ENCODE assay signal across 13 cellular contexts in genomic region chr12:15887043-15887817, GRCh38. TPM values are rescaled to one million over a fixed set of nuclear protein-coding genes. Genes with fewer than 3 reads are reported as not detected.
A peak's percentile ranks its signal among the peaks of the same experiment; 100 is the strongest.
DNase-seq lines count a peak whose midpoint lies in the region; ATAC-seq and TF ChIP-seq lines count a peak whose summit lies in the region.
"Had no signal": no experiment of that assay in that cellular context is flagged by ENCODE, and none has a peak within 500 bp of the region (broad histone marks: within the 10 kb centered on the region; RNA-seq: fewer than 3 reads in every experiment).

No MANE protein-coding gene starts in this region.

- H3K27me3 Mint-ChIP-seq in central memory CD8-positive, alpha-beta T cell: no peaks in the 10 kb centered on the region
- H3K27me3 Mint-ChIP-seq: activated B cell treated with CpG ODN at 0.5 μM for 24 hours had no signal

- H3K4me1 ChIP-seq in left ventricle myocardium inferior: peaks cover 77% of the 10 kb centered on the region
- H3K4me1 ChIP-seq in right atrium auricular region: peaks cover 0 to 31% of the 10 kb centered on the region in 2 donors
- H3K4me1 ChIP-seq in HEK293 (ENCODE audit: control insufficient read depth, insufficient read depth, low read length): peaks cover 17% of the 10 kb centered on the region
- H3K4me1 ChIP-seq in gastrocnemius medialis: peaks cover 41 to 46% of the 10 kb centered on the region in 2 donors
- peaks cover 3% of the 10 kb centered on the region; the same call in 1 of the 2 replicates for H3K4me1 ChIP-seq in BE2C

- H3K27me3 ChIP-seq in left ventricle myocardium inferior (ENCODE audit: low read depth): no peaks in the 10 kb centered on the region
- H3K27me3 ChIP-seq in right atrium auricular region: no peaks in the 10 kb centered on the region
- no peaks in the 10 kb centered on the region for H3K27me3 ChIP-seq in gastrocnemius medialis
- no peaks in the 10 kb centered on the region for H3K27me3 ChIP-seq in BE2C
- H3K27me3 ChIP-seq: dorsolateral prefrontal cortex had no signal

- H3K36me3 Mint-ChIP-seq in central memory CD8-positive, alpha-beta T cell (ENCODE audit: insufficient read depth): peaks cover 47% of the 10 kb centered on the region

- no peak overlapping the region for H3K4me3 Mint-ChIP-seq in central memory CD8-positive, alpha-beta T cell
- H3K4me3 Mint-ChIP-seq: activated B cell treated with CpG ODN at 0.5 μM for 24 hours; activated T-cell treated with anti-CD3 and anti-CD28 coated beads, Interleukin-2, amount 50 U/mL, for 4 hours had no signal

- DNase-seq in left ventricle myocardium inferior (no peak), right atrium auricular region (ENCODE audit: low spot score) (no peak), gastrocnemius medialis (no peak), T-helper 2 cell (no peak), GM19238 (ENCODE audit: insufficient read length, low spot score) (no peak), BE2C (no peak)
- DNase-seq in central memory CD8-positive, alpha-beta T cell (ENCODE audit: low spot score in 2 of 2): no peak
- DNase-seq: activated B cell treated with CpG ODN at 0.5 μM for 24 hours; activated T-cell treated with anti-CD3 and anti-CD28 coated beads, Interleukin-2, amount 50 U/mL, for 4 hours; dorsolateral prefrontal cortex; OCI-M1 had no signal

- intact Hi-C loops in left ventricle myocardium inferior (cut with micrococcal nuclease) (no loop called here), gastrocnemius medialis (cut with DNase I; ENCODE audit: low total_unique reads) (no loop called here)

- no peak for ATAC-seq in central memory CD8-positive, alpha-beta T cell (replicated peaks; ENCODE audit: extremely low read depth, poor library complexity, severe bottlenecking)
- ATAC-seq in gastrocnemius medialis: peak in 1 of 2 donors; percentile 59
- ATAC-seq: activated T-cell treated with anti-CD3 and anti-CD28 coated beads, Interleukin-2, amount 50 U/mL, for 4 hours had no signal

- H3K9me3 ChIP-seq in left ventricle myocardium inferior (replicated peaks) (no peaks in the 10 kb centered on the region), right atrium auricular region (no peaks in the 10 kb centered on the region), HEK293 (ENCODE audit: control insufficient read depth, insufficient read depth, low read depth, low read length) (no peaks in the 10 kb centered on the region), gastrocnemius medialis (no peaks in the 10 kb centered on the region), BE2C (no peaks in the 10 kb centered on the region)
- H3K9me3 ChIP-seq: thoracic aorta had no signal

- H3K27ac ChIP-seq in left ventricle myocardium inferior (replicated peaks): peak overlapping the region; percentile 42
- H3K27ac ChIP-seq in right atrium auricular region: peak overlapping the region in 1 of 2 donors; percentile 15
- no peak overlapping the region for H3K27ac ChIP-seq in HEK293 (ENCODE audit: extremely low read depth, low read depth, low read length)
- peak overlapping the region; percentile 3 to 57 (median 38) for H3K27ac ChIP-seq in gastrocnemius medialis
- H3K27ac ChIP-seq: dorsolateral prefrontal cortex, thoracic aorta had no signal

- in situ Hi-C loops in gastrocnemius medialis (cut with MboI; ENCODE audit: low sequenced_read_pairs in 4 of 4): loop anchor here in 2 of 4 donors (25.0 kb wide), 2 partner anchors 625 to 1100 kb away; no protein-coding TSS in a partner anchor

- H3K27ac Mint-ChIP-seq in central memory CD8-positive, alpha-beta T cell (ENCODE audit: low read depth): peak overlapping the region; percentile 56
- H3K27ac Mint-ChIP-seq: activated B cell treated with CpG ODN at 0.5 μM for 24 hours had no signal

- peaks cover 33% of the 10 kb centered on the region for H3K36me3 ChIP-seq in left ventricle myocardium inferior
- peaks cover 10% of the 10 kb centered on the region for H3K36me3 ChIP-seq in right atrium auricular region
- H3K36me3 ChIP-seq in HEK293 (ENCODE audit: control insufficient read depth in 2 of 2, insufficient read depth in 1 of 2, low read length in 2 of 2): peaks cover 29 to 64% of the 10 kb centered on the region in 2 experiments
- H3K36me3 ChIP-seq in gastrocnemius medialis: peaks cover 0 to 24% of the 10 kb centered on the region in 2 donors
- peaks cover 37% of the 10 kb centered on the region for H3K36me3 ChIP-seq in BE2C

- CTCF ChIA-PET in HEK293 (lab: Yijun Ruan, JAX): interaction anchor here (0.6 to 4.7 kb wide), 3 partner anchors 11 to 303 kb away, joined by 3 to 43 read pairs (median 3); no protein-coding TSS in a partner anchor

- peaks cover 53% of the 10 kb centered on the region for H3K4me1 Mint-ChIP-seq in central memory CD8-positive, alpha-beta T cell

- POLR2A ChIA-PET in HEK293 (lab: Yijun Ruan, JAX): no interaction called here

- no peaks in the 10 kb centered on the region for H3K9me3 Mint-ChIP-seq in central memory CD8-positive, alpha-beta T cell
- H3K9me3 Mint-ChIP-seq: activated B cell treated with CpG ODN at 0.5 μM for 24 hours; activated T-cell treated with anti-CD3 and anti-CD28 coated beads, Interleukin-2, amount 50 U/mL, for 4 hours had no signal

- no peak for TF ChIP-seq CTCF in left ventricle myocardium inferior (IDR thresholded peaks at IDR 0.05; ENCODE audit: borderline replicate concordance)
- no peak for TF ChIP-seq CTCF in right atrium auricular region (IDR thresholded peaks at IDR 0.05)
- no peak for TF ChIP-seq CTCF in HEK293 (tag by site-specific recombination; IDR thresholded peaks at IDR 0.05)
- TF ChIP-seq CTCF in gastrocnemius medialis (IDR thresholded peaks at IDR 0.05 in 4 of 5, conservative IDR thresholded peaks at IDR 0.05 in 1 of 5): no peak
- TF ChIP-seq CTCF in BE2C (IDR thresholded peaks at IDR 0.05; ENCODE audit: low read depth, low read length): no peak

- H3K4me3 ChIP-seq in left ventricle myocardium inferior (peak overlapping the region; percentile 10), right atrium auricular region (no peak overlapping the region), HEK293 (ENCODE audit: low read depth, low read length) (no peak overlapping the region), gastrocnemius medialis (no peak overlapping the region), BE2C (ENCODE audit: low read depth, low read length) (no peak overlapping the region)
- H3K4me3 ChIP-seq: thoracic aorta had no signal

- TF ChIP-seq POLR2A in gastrocnemius medialis (IDR thresholded peaks at IDR 0.05): no peak

TF ChIP-seq in HEK293, 187 proteins besides CTCF, POLR2A, EP300 and RAD21:
- TF ChIP-seq SETDB1 (IDR thresholded peaks at IDR 0.05; ENCODE audit: insufficient read length, low read length): no peak
- peak; percentile 6; the same call in 1 of the 2 replicates for TF ChIP-seq ZBTB8A (tag by site-specific recombination; IDR thresholded peaks at IDR 0.05)
- 0 out of 2 replicates have a peak, but pooled peaks have one; percentile 6 for TF ChIP-seq ZBTB17 (tag by site-specific recombination; IDR thresholded peaks at IDR 0.05)
- 0 out of 2 replicates have a peak, but pooled peaks have one; percentile 5 for TF ChIP-seq ZXDB (tag by site-specific recombination; IDR thresholded peaks at IDR 0.05)

RNA-seq across cellular contexts. Expression of gene STRAP, which starts 5.0 kb away (rescaled TPM):
- 130 TPM for total RNA-seq in left ventricle myocardium inferior
- total RNA-seq in right atrium auricular region: 10 to 100 TPM; 75.7 to 77.1 TPM
- 100 to 1,000 TPM in 3 of 4 donors, 10 to 100 TPM in 1; 77.7 to 106 (median 102) TPM for total RNA-seq in gastrocnemius medialis
- 201 TPM for polyA plus RNA-seq in BE2C (2012; ENCODE audit: insufficient read depth, insufficient read length, low read depth)

RNA-seq across cellular contexts. Expression of gene DERA, which starts 23.9 kb away (rescaled TPM):
- total RNA-seq in left ventricle myocardium inferior (20.2 TPM), right atrium auricular region (10 to 100 TPM; 20.0 to 20.8 TPM), gastrocnemius medialis (10 to 100 TPM; 29.2 to 50.1 (median 34.3) TPM)
- polyA plus RNA-seq in BE2C (2012; ENCODE audit: insufficient read depth, insufficient read length, low read depth): 8.5 TPM
